ENCODE assay signal across 9 cellular contexts in the genomic region with DNA sequence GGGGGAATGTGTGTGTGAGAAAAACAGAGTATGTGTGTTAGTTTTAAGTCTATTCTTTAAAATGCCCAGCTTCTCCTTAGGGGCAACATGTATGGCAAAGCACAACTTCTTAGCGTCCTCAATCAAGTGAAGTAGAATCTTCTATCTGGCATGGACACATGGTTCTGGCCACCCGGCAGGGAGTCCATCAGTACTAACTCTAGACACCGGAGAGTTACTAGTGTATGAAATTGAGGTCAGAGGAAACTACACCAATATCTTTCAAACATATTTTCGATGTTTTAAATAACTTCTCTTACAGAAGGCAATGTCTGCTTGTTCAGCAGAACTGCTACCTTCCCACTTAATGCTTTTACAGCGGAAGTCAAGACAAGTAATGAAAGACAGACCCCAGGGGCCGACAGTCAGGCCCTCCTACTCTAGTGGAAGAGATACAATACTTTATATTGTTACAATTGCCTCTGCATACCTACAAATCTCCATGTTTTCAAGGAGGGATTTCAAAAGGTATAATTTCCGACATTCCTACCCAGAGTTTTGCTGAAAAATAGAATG.
DNase-seq lines count a peak whose midpoint lies in the region; ATAC-seq and TF ChIP-seq lines count a peak whose summit lies in the region.
"Had no signal": no experiment of that assay in that cellular context is flagged by ENCODE, and none has a peak within 500 bp of the region (broad histone marks: within the 10 kb centered on the region; RNA-seq: fewer than 3 reads in every experiment).

No MANE protein-coding gene starts in this region.

- H3K27me3 ChIP-seq in thoracic aorta (replicated peaks; ENCODE audit: insufficient read depth), result no peaks in the 10 kb centered on the region

- no peak for DNase-seq in activated T-cell treated with anti-CD3 and anti-CD28 coated beads, Interleukin-2, amount 50 U/mL, for 4 hours
- no peak for DNase-seq in activated T-cell treated with anti-CD3 and anti-CD28 coated beads for 4 hours
- DNase-seq in astrocyte of the hippocampus (ENCODE audit: low read depth, low spot score), result peak; percentile 27
- no peak for DNase-seq in memory B cell (ENCODE audit: low spot score in 2 of 2)
- DNase-seq in thoracic aorta (ENCODE audit: low spot score), result no peak
- DNase-seq in DMS 273 treated with DMSO at 0.1 percent for 48 hours (lab: John Stamatoyannopoulos, UW), result no peak
- DNase-seq in activated CD8-positive, alpha-beta memory T cell treated with anti-CD3 and anti-CD28 coated beads, Interleukin-2, amount 10 ng/mL, durations not matched to agents 7 days and 5 days, result no peak
- DNase-seq: activated CD4-positive, alpha-beta T cell treated with anti-CD3 and anti-CD28 coated beads, Interleukin-2, amount 50 U/mL, for 4 hours had no signal

- TF ChIP-seq CTCF in thoracic aorta (IDR thresholded peaks at IDR 0.05), result no peak

- peak overlapping the region; percentile 19 for H3K4me3 Mint-ChIP-seq in activated T-cell treated with anti-CD3 and anti-CD28 coated beads, Interleukin-2, amount 50 U/mL, for 4 hours
- no peak overlapping the region for H3K4me3 Mint-ChIP-seq in memory B cell
- H3K4me3 Mint-ChIP-seq in activated CD8-positive, alpha-beta memory T cell treated with anti-CD3 and anti-CD28 coated beads, Interleukin-2, amount 10 ng/mL, durations not matched to agents 7 days and 5 days, result no peak overlapping the region

- H3K9me3 ChIP-seq in thoracic aorta, result no peaks in the 10 kb centered on the region

- H3K4me1 Mint-ChIP-seq in activated T-cell treated with anti-CD3 and anti-CD28 coated beads, Interleukin-2, amount 50 U/mL, for 4 hours (ENCODE audit: low read depth), result peaks cover 98% of the 10 kb centered on the region
- H3K4me1 Mint-ChIP-seq in memory B cell, result peaks cover 55% of the 10 kb centered on the region
- peaks cover 62% of the 10 kb centered on the region for H3K4me1 Mint-ChIP-seq in activated CD8-positive, alpha-beta memory T cell treated with anti-CD3 and anti-CD28 coated beads, Interleukin-2, amount 10 ng/mL, durations not matched to agents 7 days and 5 days

- ATAC-seq in activated T-cell treated with anti-CD3 and anti-CD28 coated beads, Interleukin-2, amount 50 U/mL, for 4 hours, result no peak
- ATAC-seq in memory B cell (ENCODE audit: low read depth), result no peak
- no peak for ATAC-seq in thoracic aorta (ENCODE audit: insufficient number of reproducible peaks, low FRiP score, low read depth)
- no peak for ATAC-seq in GM21360 (IDR thresholded peaks at IDR 0.05; ENCODE audit: unreplicated experiment)
- no peak for ATAC-seq in activated CD8-positive, alpha-beta memory T cell treated with anti-CD3 and anti-CD28 coated beads, Interleukin-2, amount 10 ng/mL, durations not matched to agents 7 days and 5 days

- CTCF ChIA-PET in activated CD8-positive, alpha-beta memory T cell treated with anti-CD3 and anti-CD28 coated beads, Interleukin-2, amount 10 ng/mL, durations not matched to agents 7 days and 5 days (lab: Charles Lee), result interaction anchor here (0.6 to 1.7 kb wide), 4 partner anchors 10 to 196 kb away, joined by 3 to 5 read pairs (median 4); no protein-coding TSS in a partner anchor

- peaks cover 56 to 99% of the 10 kb centered on the region in 2 donors for H3K4me1 ChIP-seq in thoracic aorta (ENCODE audit: control insufficient read depth in 1 of 2, low read depth in 2 of 2)

- H3K36me3 ChIP-seq in thoracic aorta, result no peaks in the 10 kb centered on the region

- H3K27ac ChIP-seq in thoracic aorta, result peak overlapping the region; percentile 96 to 99

- no peaks in the 10 kb centered on the region for H3K27me3 Mint-ChIP-seq in activated T-cell treated with anti-CD3 and anti-CD28 coated beads, Interleukin-2, amount 50 U/mL, for 4 hours (ENCODE audit: low read depth)
- H3K27me3 Mint-ChIP-seq in memory B cell, result no peaks in the 10 kb centered on the region
- H3K27me3 Mint-ChIP-seq in activated CD8-positive, alpha-beta memory T cell treated with anti-CD3 and anti-CD28 coated beads, Interleukin-2, amount 10 ng/mL, durations not matched to agents 7 days and 5 days, result peaks cover 14% of the 10 kb centered on the region

- H3K9me3 Mint-ChIP-seq in activated T-cell treated with anti-CD3 and anti-CD28 coated beads, Interleukin-2, amount 50 U/mL, for 4 hours, result no peaks in the 10 kb centered on the region
- H3K9me3 Mint-ChIP-seq in memory B cell, result no peaks in the 10 kb centered on the region
- no peaks in the 10 kb centered on the region for H3K9me3 Mint-ChIP-seq in activated CD8-positive, alpha-beta memory T cell treated with anti-CD3 and anti-CD28 coated beads, Interleukin-2, amount 10 ng/mL, durations not matched to agents 7 days and 5 days (ENCODE audit: low read depth)

- H3K27ac Mint-ChIP-seq in memory B cell, result peak overlapping the region; percentile 100
- H3K27ac Mint-ChIP-seq in activated CD8-positive, alpha-beta memory T cell treated with anti-CD3 and anti-CD28 coated beads, Interleukin-2, amount 10 ng/mL, durations not matched to agents 7 days and 5 days, result no peak overlapping the region

- peak overlapping the region; percentile 51 for H3K4me3 ChIP-seq in thoracic aorta

- H3K36me3 Mint-ChIP-seq in activated T-cell treated with anti-CD3 and anti-CD28 coated beads, Interleukin-2, amount 50 U/mL, for 4 hours (ENCODE audit: insufficient read depth), result peaks cover 16% of the 10 kb centered on the region
- peaks cover 9% of the 10 kb centered on the region for H3K36me3 Mint-ChIP-seq in memory B cell
- H3K36me3 Mint-ChIP-seq in activated CD8-positive, alpha-beta memory T cell treated with anti-CD3 and anti-CD28 coated beads, Interleukin-2, amount 10 ng/mL, durations not matched to agents 7 days and 5 days, result peaks cover 33% of the 10 kb centered on the region
